8 cellular contexts compared by ENCODE assay signal in genomic region chr2:241636182-241636982, GRCh38. TPM values are rescaled to one million over a fixed set of nuclear protein-coding genes. Genes with fewer than 3 reads are reported as not detected.
DNase-seq lines count a peak whose midpoint lies in the region; ATAC-seq and TF ChIP-seq lines count a peak whose summit lies in the region.

No MANE protein-coding gene starts in this region.

- DNase-seq in AG08395 (ENCODE audit: low spot score) (peak; percentile 43), RPMI7951 (ENCODE audit: low read depth) (peak; percentile 46), astrocyte of the spinal cord (ENCODE audit: low read depth, low spot score) (peak; percentile 32), iPS-NIHi11 (ENCODE audit: low spot score) (peak; percentile 80), NCI-H1105 treated with DMSO at 0.1 percent for 48 hours (lab: John Stamatoyannopoulos, UW) (no peak)
- DNase-seq in stimulated activated CD4-positive, alpha-beta T cell treated with anti-CD3 and anti-CD28 coated beads, Interleukin-15, amount 100 ng/mL, for 24 hours = peak; percentile 62

- ATAC-seq in GM18867 (IDR thresholded peaks at IDR 0.05; ENCODE audit: unreplicated experiment) (peak; percentile 30), HG03045 (IDR thresholded peaks at IDR 0.05; ENCODE audit: unreplicated experiment) (peak; percentile 27)

- in situ Hi-C loops in astrocyte of the spinal cord (cut with HindIII; ENCODE audit: low sequenced_read_pairs) = no loop called here

- peak overlapping the region; percentile 75 for H3K4me3 ChIP-seq in astrocyte of the spinal cord (ENCODE audit: low read depth, low read length)

- no peak for TF ChIP-seq CTCF in astrocyte of the spinal cord (IDR thresholded peaks at IDR 0.05; ENCODE audit: low read depth, low read length)

RNA-seq across cellular contexts. Expression of gene THAP4, which starts 0.6 kb away (rescaled TPM):
- 33.0 and 33.5 TPM in 2 replicates for total RNA-seq in RPMI7951 (2014; rRNA removed; shearing (Covaris generic))

RNA-seq across cellular contexts. Expression of gene ATG4B, which starts 1.1 kb away (rescaled TPM):
- 66.2 and 79.8 TPM in 2 replicates for total RNA-seq in RPMI7951 (2014; rRNA removed; shearing (Covaris generic))

RNA-seq across cellular contexts. Expression of gene DTYMK, which starts 50.2 kb away (rescaled TPM):
- total RNA-seq in RPMI7951 (2014; rRNA removed; shearing (Covaris generic)) = 155 and 173 TPM in 2 replicates
